In genomic region chr2:67701011-67701410, GRCh38 we compare ENCODE assay signal across 20 cellular contexts.
"Had no signal": no experiment of that assay in that cellular context is flagged by ENCODE, and none has a peak within 500 bp of the region (broad histone marks: within the 10 kb centered on the region; RNA-seq: fewer than 3 reads in every experiment).

No MANE protein-coding gene starts in this region.

- H3K79me2 ChIP-seq: hepatocyte had no signal

- H3K4me3 ChIP-seq: esophagus muscularis mucosa, hepatocyte, mucosa of descending colon, transverse colon had no signal

- H3K4me2 ChIP-seq: hepatocyte had no signal

- H3K9me3 ChIP-seq: esophagus muscularis mucosa, mucosa of descending colon, transverse colon had no signal

- H3K27ac Mint-ChIP-seq: activated CD4-positive, alpha-beta T cell treated with anti-CD3 and anti-CD28 coated beads, Interleukin-2, amount 10 ng/mL, durations not matched to agents 7 days and 5 days; naive thymus-derived CD8-positive, alpha-beta T cell; T-helper 1 cell treated with Interleukin-12 subunit alpha and Interleukin-12 subunit beta and Interleukin-4 antibody, amounts not matched to agents 30 μg/mL and 1 μg/mL, for 36 hours had no signal

- H3K27me3 ChIP-seq: esophagus muscularis mucosa, hepatocyte, transverse colon had no signal

- H3K4me1 Mint-ChIP-seq: activated CD4-positive, alpha-beta T cell treated with anti-CD3 and anti-CD28 coated beads, Interleukin-2, amount 10 ng/mL, durations not matched to agents 7 days and 5 days; naive thymus-derived CD8-positive, alpha-beta T cell had no signal

- H3K27me3 Mint-ChIP-seq: activated CD4-positive, alpha-beta T cell treated with anti-CD3 and anti-CD28 coated beads, Interleukin-2, amount 10 ng/mL, durations not matched to agents 7 days and 5 days had no signal

- H3K4me3 Mint-ChIP-seq: activated CD4-positive, alpha-beta T cell treated with anti-CD3 and anti-CD28 coated beads, Interleukin-2, amount 10 ng/mL, durations not matched to agents 7 days and 5 days; naive thymus-derived CD8-positive, alpha-beta T cell; T-helper 1 cell treated with Interleukin-12 subunit alpha and Interleukin-12 subunit beta and Interleukin-4 antibody, amounts not matched to agents 30 μg/mL and 1 μg/mL, for 36 hours had no signal

- DNase-seq: activated CD4-positive, alpha-beta T cell treated with anti-CD3 and anti-CD28 coated beads, Interleukin-2, amount 10 ng/mL, durations not matched to agents 7 days and 5 days; activated CD8-positive, alpha-beta memory T cell treated with anti-CD3 and anti-CD28 coated beads for 24 hours; activated CD8-positive, alpha-beta memory T cell treated with anti-CD3 and anti-CD28 coated beads, Interleukin-2, amount 50 U/mL, for 48 hours; activated effector memory CD4-positive, alpha-beta T cell treated with Interleukin-2 at 50 U/mL for 16 hours; activated naive CD4-positive, alpha-beta T cell treated with anti-CD3 and anti-CD28 coated beads, Interleukin-2, amount 50 U/mL, for 16 hours; activated T-cell treated with anti-CD3 and anti-CD28 coated beads, Interleukin-2, amount 50 U/mL, for 48 hours; aorta; cortex of kidney; effector CD8-positive, alpha-beta T cell; foreskin keratinocyte; left cardiac atrium; mesenchymal stem cell; mucosa of descending colon; naive thymus-derived CD8-positive, alpha-beta T cell; stimulated activated CD4-positive, alpha-beta T cell treated with anti-CD3 and anti-CD28 coated beads, Interleukin-2, amount 100 ng/mL, for 24 hours; stimulated activated naive CD4-positive, alpha-beta T cell treated with Interleukin-2 at 50 U/mL for 16 hours; transverse colon had no signal

- H3K27ac ChIP-seq: esophagus muscularis mucosa, foreskin keratinocyte, hepatocyte, transverse colon had no signal

- H3K4me1 ChIP-seq: esophagus muscularis mucosa, foreskin keratinocyte, transverse colon had no signal

- H2AFZ ChIP-seq: hepatocyte had no signal

- ATAC-seq: foreskin keratinocyte; left cardiac atrium; mucosa of descending colon; naive thymus-derived CD8-positive, alpha-beta T cell had no signal

- H3K36me3 ChIP-seq: esophagus muscularis mucosa, transverse colon had no signal
